In genomic region chr3:193620055-193620454, GRCh38 we compare ENCODE assay signal across 15 cellular contexts. TPM values are rescaled to one million over a fixed set of nuclear protein-coding genes. Genes with fewer than 3 reads are reported as not detected.
DNase-seq lines count a peak whose midpoint lies in the region; ATAC-seq lines count a peak whose summit lies in the region.
"Had no signal": no experiment of that assay in that cellular context is flagged by ENCODE, and none has a peak within 500 bp of the region (broad histone marks: within the 10 kb centered on the region; RNA-seq: fewer than 3 reads in every experiment).

No MANE protein-coding gene starts in this region.

- peak overlapping the region; percentile 10 for H3K4me3 Mint-ChIP-seq in activated T-helper 17 cell treated with anti-CD3 and anti-CD28 coated beads, Interleukin-2, amount 50 U/mL, for 72 hours
- H3K4me3 Mint-ChIP-seq: naive thymus-derived CD4-positive, alpha-beta T cell had no signal

- peaks cover 46% of the 10 kb centered on the region for H3K36me3 ChIP-seq in HAP-1 (replicated peaks)

- H3K27me3 Mint-ChIP-seq in activated T-helper 17 cell treated with anti-CD3 and anti-CD28 coated beads, Interleukin-2, amount 50 U/mL, for 72 hours = no peaks in the 10 kb centered on the region
- H3K27me3 Mint-ChIP-seq: naive thymus-derived CD4-positive, alpha-beta T cell had no signal

- peak overlapping the region; percentile 78 for H3K27ac Mint-ChIP-seq in activated T-helper 17 cell treated with anti-CD3 and anti-CD28 coated beads, Interleukin-2, amount 50 U/mL, for 72 hours
- H3K27ac Mint-ChIP-seq: naive thymus-derived CD4-positive, alpha-beta T cell had no signal

- H3K36me3 Mint-ChIP-seq in activated T-helper 17 cell treated with anti-CD3 and anti-CD28 coated beads, Interleukin-2, amount 50 U/mL, for 72 hours (ENCODE audit: low read depth) = peaks cover 91% of the 10 kb centered on the region

- DNase-seq in activated naive CD4-positive, alpha-beta T cell treated with anti-CD3 and anti-CD28 coated beads, Interleukin-2, amount 50 U/mL, for 16 hours = no peak
- no peak for DNase-seq in NCI-H774 (lab: John Stamatoyannopoulos, UW)
- no peak for DNase-seq in HAP-1 (ENCODE audit: low spot score in 2 of 2)
- DNase-seq: activated CD8-positive, alpha-beta memory T cell treated with anti-CD3 and anti-CD28 coated beads, Interleukin-2, amount 50 U/mL, for 4 hours; left ventricle myocardium superior; naive thymus-derived CD4-positive, alpha-beta T cell; NCI-H1105 treated with DMSO at 0.1 percent for 48 hours; PC-9 had no signal

- ATAC-seq in GM18511 (IDR thresholded peaks at IDR 0.05; ENCODE audit: unreplicated experiment) = peak; percentile 54
- peak; percentile 58 for ATAC-seq in GM21423 (IDR thresholded peaks at IDR 0.05; ENCODE audit: unreplicated experiment)
- ATAC-seq in HG03135 (IDR thresholded peaks at IDR 0.05; ENCODE audit: unreplicated experiment) = peak; percentile 52
- ATAC-seq in activated T-helper 17 cell treated with anti-CD3 and anti-CD28 coated beads, Interleukin-2, amount 50 U/mL, for 72 hours (replicated peaks) = peak; percentile 65
- ATAC-seq in HG02852 (IDR thresholded peaks at IDR 0.05; ENCODE audit: unreplicated experiment) = no peak
- ATAC-seq: left ventricle myocardium superior; naive thymus-derived CD4-positive, alpha-beta T cell had no signal

- H3K4me1 ChIP-seq in HAP-1 = no peaks in the 10 kb centered on the region
- H3K4me1 ChIP-seq: BLaER1 had no signal

- no peaks in the 10 kb centered on the region for H3K9me3 Mint-ChIP-seq in activated T-helper 17 cell treated with anti-CD3 and anti-CD28 coated beads, Interleukin-2, amount 50 U/mL, for 72 hours
- H3K9me3 Mint-ChIP-seq: naive thymus-derived CD4-positive, alpha-beta T cell had no signal

- peaks cover 12% of the 10 kb centered on the region for H3K4me1 Mint-ChIP-seq in activated T-helper 17 cell treated with anti-CD3 and anti-CD28 coated beads, Interleukin-2, amount 50 U/mL, for 72 hours

- H3K4me3 ChIP-seq in HAP-1 = no peak overlapping the region
- H3K4me3 ChIP-seq: BLaER1, PC-9, thoracic aorta had no signal

- no peaks in the 10 kb centered on the region for H3K27me3 ChIP-seq in HAP-1 (ENCODE audit: low read depth)
- H3K27me3 ChIP-seq: BLaER1 had no signal

- no peaks in the 10 kb centered on the region for H3K9me3 ChIP-seq in HAP-1
- H3K9me3 ChIP-seq: BLaER1, thoracic aorta had no signal

- in situ Hi-C loops in HAP-1 (cut with MboI; ENCODE audit: low sequenced_read_pairs) = no loop called here

RNA-seq across cellular contexts. Expression of gene OPA1, which starts 27.0 kb away (rescaled TPM):
- 100 to 1,000 TPM in 1 of 2 donors, 10 to 100 TPM in 1; 98.5 to 112 TPM for total RNA-seq in activated T-helper 17 cell treated with anti-CD3 and anti-CD28 coated beads, Interleukin-2, amount 50 U/mL, for 72 hours
